In genomic region chr6:100464162-100464851, GRCh38 we compare ENCODE assay signal across 1 cellular context.
TF ChIP-seq lines count a peak whose summit lies in the region.

No MANE protein-coding gene starts in this region.

TF ChIP-seq in HEK293, 187 proteins besides CTCF, POLR2A, EP300 and RAD21 (continued from another document and continues in another):
- TF ChIP-seq, protein P1, sequence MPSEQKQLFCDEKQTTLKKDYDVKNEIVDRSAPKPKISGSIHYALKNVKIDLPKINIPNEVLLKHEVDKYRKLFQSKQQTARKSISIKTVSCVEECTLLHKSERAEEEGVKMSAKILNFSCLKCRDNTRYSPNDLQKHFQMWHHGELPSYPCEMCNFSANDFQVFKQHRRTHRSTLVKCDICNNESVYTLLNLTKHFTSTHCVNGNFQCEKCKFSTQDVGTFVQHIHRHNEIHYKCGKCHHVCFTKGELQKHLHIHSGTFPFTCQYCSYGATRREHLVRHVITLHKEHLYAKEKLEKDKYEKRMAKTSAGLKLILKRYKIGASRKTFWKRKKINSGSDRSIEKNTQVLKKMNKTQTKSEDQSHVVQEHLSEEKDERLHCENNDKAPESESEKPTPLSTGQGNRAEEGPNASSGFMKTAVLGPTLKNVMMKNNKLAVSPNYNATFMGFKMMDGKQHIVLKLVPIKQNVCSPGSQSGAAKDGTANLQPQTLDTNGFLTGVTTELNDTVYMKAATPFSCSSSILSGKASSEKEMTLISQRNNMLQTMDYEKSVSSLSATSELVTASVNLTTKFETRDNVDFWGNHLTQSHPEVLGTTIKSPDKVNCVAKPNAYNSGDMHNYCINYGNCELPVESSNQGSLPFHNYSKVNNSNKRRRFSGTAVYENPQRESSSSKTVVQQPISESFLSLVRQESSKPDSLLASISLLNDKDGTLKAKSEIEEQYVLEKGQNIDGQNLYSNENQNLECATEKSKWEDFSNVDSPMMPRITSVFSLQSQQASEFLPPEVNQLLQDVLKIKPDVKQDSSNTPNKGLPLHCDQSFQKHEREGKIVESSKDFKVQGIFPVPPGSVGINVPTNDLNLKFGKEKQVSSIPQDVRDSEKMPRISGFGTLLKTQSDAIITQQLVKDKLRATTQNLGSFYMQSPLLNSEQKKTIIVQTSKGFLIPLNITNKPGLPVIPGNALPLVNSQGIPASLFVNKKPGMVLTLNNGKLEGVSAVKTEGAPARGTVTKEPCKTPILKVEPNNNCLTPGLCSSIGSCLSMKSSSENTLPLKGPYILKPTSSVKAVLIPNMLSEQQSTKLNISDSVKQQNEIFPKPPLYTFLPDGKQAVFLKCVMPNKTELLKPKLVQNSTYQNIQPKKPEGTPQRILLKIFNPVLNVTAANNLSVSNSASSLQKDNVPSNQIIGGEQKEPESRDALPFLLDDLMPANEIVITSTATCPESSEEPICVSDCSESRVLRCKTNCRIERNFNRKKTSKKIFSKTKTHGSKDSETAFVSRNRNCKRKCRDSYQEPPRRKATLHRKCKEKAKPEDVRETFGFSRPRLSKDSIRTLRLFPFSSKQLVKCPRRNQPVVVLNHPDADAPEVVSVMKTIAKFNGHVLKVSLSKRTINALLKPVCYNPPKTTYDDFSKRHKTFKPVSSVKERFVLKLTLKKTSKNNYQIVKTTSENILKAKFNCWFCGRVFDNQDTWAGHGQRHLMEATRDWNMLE (tag by site-specific recombination; conservative IDR thresholded peaks at IDR 0.05; ENCODE audit: low read depth), result no peak
- TF ChIP-seq ZNF548 (tag by site-specific recombination; IDR thresholded peaks at IDR 0.05) (no peak), ZNF354C (tag by site-specific recombination; IDR thresholded peaks at IDR 0.05; ENCODE audit: borderline replicate concordance, low read depth) (no peak), ZNF624 (tag by site-specific recombination; IDR thresholded peaks at IDR 0.05) (no peak), ZBTB20 (tag by site-specific recombination; IDR thresholded peaks at IDR 0.05) (peak; percentile 13; the same call in 1 of the 2 replicates), ZNF394 (tag by site-specific recombination; IDR thresholded peaks at IDR 0.05; ENCODE audit: borderline replicate concordance) (peak; percentile 17; the same call in 1 of the 2 replicates), ZNF692 (tag by site-specific recombination; IDR thresholded peaks at IDR 0.05) (peak; percentile 92), ZNF423 (tag by site-specific recombination; IDR thresholded peaks at IDR 0.05) (peak; percentile 52), ZNF449 (tag by site-specific recombination; IDR thresholded peaks at IDR 0.05) (no peak), ZBTB11 (tag by site-specific recombination; conservative IDR thresholded peaks at IDR 0.05; ENCODE audit: low read depth) (no peak), ZNF623 (tag by site-specific recombination; IDR thresholded peaks at IDR 0.05) (no peak), ZBTB8A (tag by site-specific recombination; IDR thresholded peaks at IDR 0.05) (peak; percentile 15), GLI4 (tag by site-specific recombination; IDR thresholded peaks at IDR 0.05) (no peak), KLF10 (tag by site-specific recombination; IDR thresholded peaks at IDR 0.05) (no peak), ZSCAN4 (tag by site-specific recombination; IDR thresholded peaks at IDR 0.05) (no peak), ZNF221 (tag by site-specific recombination; IDR thresholded peaks at IDR 0.05; ENCODE audit: borderline replicate concordance) (no peak), ZBTB7A (tag by site-specific recombination; IDR thresholded peaks at IDR 0.05; ENCODE audit: low read depth) (0 out of 2 replicates have a peak, but pooled peaks have one; percentile 6), MEIS1 (CRISPR knock-in tag; IDR thresholded peaks at IDR 0.05; ENCODE audit: borderline replicate concordance) (no peak), RBAK (tag by site-specific recombination; IDR thresholded peaks at IDR 0.05) (no peak), SCRT1 (tag by site-specific recombination; IDR thresholded peaks at IDR 0.05; ENCODE audit: borderline replicate concordance) (peak; percentile 85; the same call in 1 of the 2 replicates), ZNF544 (tag by site-specific recombination; IDR thresholded peaks at IDR 0.05) (no peak), PBX3 (CRISPR knock-in tag; IDR thresholded peaks at IDR 0.05) (no peak; the same call in 1 of the 2 replicates), ZNF658 (tag by site-specific recombination; IDR thresholded peaks at IDR 0.05) (no peak), KLF9 (tag by site-specific recombination; IDR thresholded peaks at IDR 0.05; ENCODE audit: low read depth) (peak; percentile 16; the same call in 1 of the 2 replicates), KLF17 (tag by site-specific recombination; IDR thresholded peaks at IDR 0.05) (no peak), ZNF830 (tag by site-specific recombination; IDR thresholded peaks at IDR 0.05; ENCODE audit: low read depth) (no peak), ZNF707 (tag by site-specific recombination; IDR thresholded peaks at IDR 0.05) (no peak), ZSCAN16 (tag by site-specific recombination; IDR thresholded peaks at IDR 0.05) (no peak), YY2 (tag by site-specific recombination; IDR thresholded peaks at IDR 0.05) (no peak), AEBP2 (tag by site-specific recombination; IDR thresholded peaks at IDR 0.05; ENCODE audit: borderline replicate concordance) (no peak), GLI2 (tag by site-specific recombination; IDR thresholded peaks at IDR 0.05; ENCODE audit: borderline replicate concordance, low read depth) (no peak), IKZF3 (tag by site-specific recombination; IDR thresholded peaks at IDR 0.05) (peak; percentile 59), HOXC10 (CRISPR knock-in tag; IDR thresholded peaks at IDR 0.05) (no peak)
- TF ChIP-seq, protein P2, sequence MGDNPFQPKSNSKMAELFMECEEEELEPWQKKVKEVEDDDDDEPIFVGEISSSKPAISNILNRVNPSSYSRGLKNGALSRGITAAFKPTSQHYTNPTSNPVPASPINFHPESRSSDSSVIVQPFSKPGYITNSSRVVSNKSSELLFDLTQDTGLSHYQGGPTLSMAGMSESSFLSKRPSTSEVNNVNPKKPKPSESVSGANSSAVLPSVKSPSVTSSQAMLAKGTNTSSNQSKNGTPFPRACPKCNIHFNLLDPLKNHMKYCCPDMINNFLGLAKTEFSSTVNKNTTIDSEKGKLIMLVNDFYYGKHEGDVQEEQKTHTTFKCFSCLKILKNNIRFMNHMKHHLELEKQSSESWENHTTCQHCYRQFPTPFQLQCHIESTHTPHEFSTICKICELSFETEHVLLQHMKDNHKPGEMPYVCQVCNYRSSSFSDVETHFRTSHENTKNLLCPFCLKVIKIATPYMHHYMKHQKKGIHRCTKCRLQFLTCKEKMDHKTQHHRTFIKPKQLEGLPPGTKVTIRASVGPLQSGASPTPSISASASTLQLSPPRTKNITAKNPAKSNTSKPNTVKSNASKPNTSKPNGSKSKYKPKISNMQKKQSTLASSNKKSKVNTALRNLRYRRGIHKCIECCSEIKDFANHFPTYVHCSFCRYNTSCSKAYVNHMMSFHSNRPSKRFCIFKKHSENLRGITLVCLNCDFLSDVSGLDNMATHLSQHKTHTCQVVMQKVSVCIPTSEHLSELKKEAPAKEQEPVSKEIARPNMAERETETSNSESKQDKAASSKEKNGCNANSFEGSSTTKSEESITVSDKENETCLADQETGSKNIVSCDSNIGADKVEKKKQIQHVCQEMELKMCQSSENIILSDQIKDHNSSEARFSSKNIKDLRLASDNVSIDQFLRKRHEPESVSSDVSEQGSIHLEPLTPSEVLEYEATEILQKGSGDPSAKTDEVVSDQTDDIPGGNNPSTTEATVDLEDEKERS (tag by site-specific recombination; IDR thresholded peaks at IDR 0.05), result no peak
- TF ChIP-seq, protein P3, sequence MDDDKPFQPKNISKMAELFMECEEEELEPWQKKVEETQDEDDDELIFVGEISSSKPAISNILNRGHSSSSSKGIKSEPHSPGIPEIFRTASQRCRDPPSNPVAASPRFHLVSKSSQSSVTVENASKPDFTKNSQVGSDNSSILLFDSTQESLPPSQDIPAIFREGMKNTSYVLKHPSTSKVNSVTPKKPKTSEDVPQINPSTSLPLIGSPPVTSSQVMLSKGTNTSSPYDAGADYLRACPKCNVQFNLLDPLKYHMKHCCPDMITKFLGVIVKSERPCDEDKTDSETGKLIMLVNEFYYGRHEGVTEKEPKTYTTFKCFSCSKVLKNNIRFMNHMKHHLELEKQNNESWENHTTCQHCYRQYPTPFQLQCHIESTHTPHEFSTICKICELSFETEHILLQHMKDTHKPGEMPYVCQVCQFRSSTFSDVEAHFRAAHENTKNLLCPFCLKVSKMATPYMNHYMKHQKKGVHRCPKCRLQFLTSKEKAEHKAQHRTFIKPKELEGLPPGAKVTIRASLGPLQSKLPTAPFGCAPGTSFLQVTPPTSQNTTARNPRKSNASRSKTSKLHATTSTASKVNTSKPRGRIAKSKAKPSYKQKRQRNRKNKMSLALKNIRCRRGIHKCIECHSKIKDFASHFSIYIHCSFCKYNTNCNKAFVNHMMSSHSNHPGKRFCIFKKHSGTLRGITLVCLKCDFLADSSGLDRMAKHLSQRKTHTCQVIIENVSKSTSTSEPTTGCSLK (tag by site-specific recombination; IDR thresholded peaks at IDR 0.05), result no peak
